ENCODE assay signal across 10 cellular contexts in the genomic region with DNA sequence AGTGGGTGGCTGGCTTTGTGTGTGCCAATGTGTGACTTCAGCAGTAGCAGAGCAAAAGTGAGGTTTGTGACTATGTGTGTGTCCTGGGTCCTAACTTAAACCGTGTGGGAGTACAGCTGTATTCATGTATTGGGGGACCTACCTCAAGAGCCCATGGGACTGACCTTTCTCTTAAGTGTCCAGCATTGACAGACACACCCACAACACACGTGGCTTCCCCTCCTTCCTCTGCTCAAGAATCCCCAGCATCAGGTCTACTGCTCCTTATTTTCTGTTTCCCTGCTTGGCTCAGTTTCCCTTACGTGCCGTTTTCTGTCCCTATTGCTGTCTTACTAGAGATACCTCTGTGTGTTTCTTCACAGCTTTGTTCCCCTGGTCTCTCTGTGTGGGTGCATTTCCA. TPM values are rescaled to one million over a fixed set of nuclear protein-coding genes. Genes with fewer than 3 reads are reported as not detected.
DNase-seq lines count a peak whose midpoint lies in the region; ATAC-seq and TF ChIP-seq lines count a peak whose summit lies in the region.
"Had no signal": no experiment of that assay in that cellular context is flagged by ENCODE, and none has a peak within 500 bp of the region (broad histone marks: within the 10 kb centered on the region; RNA-seq: fewer than 3 reads in every experiment).

No MANE protein-coding gene starts in this region.

- H4K8ac ChIP-seq in neuronal stem cell (ENCODE audit: low read depth, low read length): no peak overlapping the region

- H2AK5ac ChIP-seq in neuronal stem cell (ENCODE audit: low read depth, low read length): peak overlapping the region; percentile 31

- H4K20me1 ChIP-seq in OCI-LY3 (ENCODE audit: insufficient read depth, low read length): peaks cover 3% of the 10 kb centered on the region; the same call in 1 of the 2 replicates

- no peak overlapping the region for H2BK5ac ChIP-seq in neuronal stem cell (ENCODE audit: low read length)

- H3K9me3 ChIP-seq in OCI-LY3 (ENCODE audit: insufficient read depth, low read length) (no peaks in the 10 kb centered on the region), endodermal cell (ENCODE audit: control insufficient read depth, low read length) (no peaks in the 10 kb centered on the region), neuronal stem cell (replicated peaks in 1 of 2; ENCODE audit: control insufficient read depth in 2 of 2, insufficient read depth in 1 of 2, low read depth in 1 of 2, low read length in 2 of 2) (no peaks in the 10 kb centered on the region)

- DNase-seq in AG10803 (ENCODE audit: low read depth): peak; percentile 12
- no peak for DNase-seq in endodermal cell
- DNase-seq in neuronal stem cell (ENCODE audit: low spot score): no peak
- no peak for DNase-seq in COLO829 (ENCODE audit: low spot score)
- no peak for DNase-seq in activated T-cell treated with anti-CD3 and anti-CD28 coated beads, Interleukin-2, amount 50 U/mL, for 1 hour
- DNase-seq: KG1 had no signal

- H2BK12ac ChIP-seq in neuronal stem cell (ENCODE audit: low read length): peak overlapping the region; percentile 77

- H3K27me3 ChIP-seq in OCI-LY3 (ENCODE audit: low read depth, low read length): no peaks in the 10 kb centered on the region
- no peaks in the 10 kb centered on the region for H3K27me3 ChIP-seq in endodermal cell (ENCODE audit: control insufficient read depth, insufficient read depth, low read length, poor library complexity, severe bottlenecking)
- H3K27me3 ChIP-seq in neuronal stem cell (ENCODE audit: control insufficient read depth in 3 of 3, insufficient read depth in 3 of 3, low read depth in 1 of 3, low read length in 3 of 3): no peaks in the 10 kb centered on the region

- peaks cover 3% of the 10 kb centered on the region; the same call in 1 of the 2 replicates for H3K79me2 ChIP-seq in OCI-LY3 (ENCODE audit: low read length)

- H3K23ac ChIP-seq in neuronal stem cell (ENCODE audit: low read depth, low read length, poor library complexity): no peak overlapping the region

- H2BK15ac ChIP-seq in neuronal stem cell (ENCODE audit: low read length): no peak overlapping the region

- H3K9ac ChIP-seq in OCI-LY3 (ENCODE audit: low read length) (no peak overlapping the region), endodermal cell (ENCODE audit: extremely low read depth, low read length, poor library complexity, severe bottlenecking) (no peak overlapping the region), neuronal stem cell (ENCODE audit: low read depth, low read length, poor library complexity) (no peak overlapping the region)

- H4K91ac ChIP-seq in neuronal stem cell (ENCODE audit: low read depth, low read length, poor library complexity): peak overlapping the region; percentile 94

- no peaks in the 10 kb centered on the region for H3K9me3 Mint-ChIP-seq in endodermal cell

- peak overlapping the region; percentile 73 for H3K27ac Mint-ChIP-seq in endodermal cell

- peaks cover 46% of the 10 kb centered on the region for H3K4me1 Mint-ChIP-seq in endodermal cell

- H3K27ac ChIP-seq in OCI-LY3 (ENCODE audit: low read length): no peak overlapping the region
- H3K27ac ChIP-seq in endodermal cell (ENCODE audit: low read depth, low read length): no peak overlapping the region
- H3K27ac ChIP-seq in neuronal stem cell (replicated peaks; ENCODE audit: low read length): peak overlapping the region; percentile 29

- peaks cover 4% of the 10 kb centered on the region for H3K4me1 ChIP-seq in OCI-LY3 (ENCODE audit: low read length)
- peaks cover 23% of the 10 kb centered on the region for H3K4me1 ChIP-seq in endodermal cell (ENCODE audit: control insufficient read depth, insufficient read depth, low read length)
- peaks cover 34 to 35% of the 10 kb centered on the region in 2 donors for H3K4me1 ChIP-seq in neuronal stem cell (ENCODE audit: control insufficient read depth in 2 of 2, insufficient read depth in 1 of 2, low read depth in 1 of 2, low read length in 2 of 2)

- no peak for TF ChIP-seq CTCF in AG10803 (conservative IDR thresholded peaks at IDR 0.05; ENCODE audit: low read length)
- TF ChIP-seq CTCF in OCI-LY3 (IDR thresholded peaks at IDR 0.05; ENCODE audit: low read depth, low read length): no peak
- no peak for TF ChIP-seq CTCF in endodermal cell (conservative IDR thresholded peaks at IDR 0.05)

- no peak overlapping the region for H2BK120ac ChIP-seq in neuronal stem cell (ENCODE audit: low read depth, low read length)

- no peak for ATAC-seq in GM21737 (IDR thresholded peaks at IDR 0.05; ENCODE audit: unreplicated experiment)
- no peak for ATAC-seq in GM21528 (IDR thresholded peaks at IDR 0.05; ENCODE audit: low FRiP score, unreplicated experiment)

- H3K36me3 Mint-ChIP-seq in endodermal cell (ENCODE audit: low read depth): peaks cover 20% of the 10 kb centered on the region

- H3K18ac ChIP-seq in neuronal stem cell (ENCODE audit: low read length): no peak overlapping the region

- H3K4me3 ChIP-seq in AG10803 (ENCODE audit: low read length): peak overlapping the region; percentile 69
- H3K4me3 ChIP-seq in OCI-LY3 (ENCODE audit: low read length): peak overlapping the region; percentile 48
- H3K4me3 ChIP-seq in endodermal cell (ENCODE audit: low read length): peak overlapping the region; percentile 86
- peak overlapping the region; percentile 50 to 68 for H3K4me3 ChIP-seq in neuronal stem cell (ENCODE audit: low read length in 2 of 2)

- 70 to 74% methylated on average over 3 to 4 of the region's 4 CpGs for WGBS in endodermal cell (ENCODE audit: insufficient coverage in 1 of 2, insufficient read length in 1 of 2), 2 experiments
- WGBS in neuronal stem cell (ENCODE audit: extremely low coverage in 2 of 2, insufficient read length in 2 of 2, insufficient replicate concordance in 1 of 2), 2 donors: no CpG with 5 or more reads among the region's 4 CpGs

- H3K36me3 ChIP-seq in OCI-LY3 (replicated peaks; ENCODE audit: low read depth, low read length): peaks cover 19% of the 10 kb centered on the region
- H3K36me3 ChIP-seq in endodermal cell (ENCODE audit: control insufficient read depth, insufficient read depth, low read length): peaks cover 28% of the 10 kb centered on the region
- H3K36me3 ChIP-seq in neuronal stem cell (replicated peaks in 1 of 2; ENCODE audit: control insufficient read depth in 2 of 2, insufficient read depth in 2 of 2, low read length in 2 of 2): peaks cover 19 to 23% of the 10 kb centered on the region in 2 donors

- no peak overlapping the region for H3K4me3 Mint-ChIP-seq in endodermal cell

- H3K79me1 ChIP-seq in neuronal stem cell (ENCODE audit: low read depth, low read length): peaks cover 1% of the 10 kb centered on the region

- H3K4ac ChIP-seq in neuronal stem cell (ENCODE audit: low read length): no peak overlapping the region

- H3K4me2 ChIP-seq in OCI-LY3 (ENCODE audit: low read length): peak overlapping the region; percentile 62
- H3K4me2 ChIP-seq in neuronal stem cell (ENCODE audit: insufficient read depth, low read length, poor library complexity, severe bottlenecking): no peak overlapping the region

- peaks cover 3% of the 10 kb centered on the region for H3K27me3 Mint-ChIP-seq in endodermal cell (ENCODE audit: insufficient read depth)

- peak overlapping the region; percentile 39 for H3K14ac ChIP-seq in neuronal stem cell (ENCODE audit: low read length)

- H2AFZ ChIP-seq in OCI-LY3 (ENCODE audit: low read depth, low read length): no peak overlapping the region
- peak overlapping the region; percentile 36 for H2AFZ ChIP-seq in neuronal stem cell (ENCODE audit: low read length)

RNA-seq across cellular contexts. Expression of a gene that starts 0.6 kb away (rescaled TPM):
- total RNA-seq in endodermal cell: 10 to 100 TPM in 1 of 2 donors, 1 to 10 TPM in 1; 6.9 to 12.7 TPM
- polyA plus RNA-seq in endodermal cell (2013, experiment 1 of 2): 26.2 TPM
- 23.3 TPM for polyA plus RNA-seq in endodermal cell (2013, experiment 2 of 2)
- polyA plus RNA-seq in neuronal stem cell (2013, experiment 1 of 2): 11.9 TPM
- polyA plus RNA-seq in neuronal stem cell (2013, experiment 2 of 2): 11.4 TPM

RNA-seq across cellular contexts. Expression of a gene that starts 6.1 kb away (rescaled TPM):
- total RNA-seq in endodermal cell: 10 to 100 TPM; 44.3 to 49.3 TPM
- polyA plus RNA-seq in endodermal cell (2013, experiment 1 of 2): 59.2 TPM
- 44.1 TPM for polyA plus RNA-seq in endodermal cell (2013, experiment 2 of 2)
- polyA plus RNA-seq in neuronal stem cell (2013, experiment 1 of 2): 36.4 TPM
- 37.7 TPM for polyA plus RNA-seq in neuronal stem cell (2013, experiment 2 of 2)

RNA-seq across cellular contexts. Expression of a gene that starts 9.8 kb away (rescaled TPM):
- total RNA-seq in endodermal cell: not detected
- polyA plus RNA-seq in endodermal cell (2013, experiment 1 of 2): 0.53 TPM
- not detected for polyA plus RNA-seq in endodermal cell (2013, experiment 2 of 2)
- 0.49 TPM for polyA plus RNA-seq in neuronal stem cell (2013, experiment 1 of 2)
- polyA plus RNA-seq in neuronal stem cell (2013, experiment 2 of 2): 0.93 TPM
- total RNA-seq: glomerular endothelial cell had no signal

RNA-seq across cellular contexts. Expression of a gene that starts 15.0 kb away (rescaled TPM):
- total RNA-seq in endodermal cell: 10 to 100 TPM; 49.1 to 49.4 TPM
- polyA plus RNA-seq in endodermal cell (2013, experiment 1 of 2): 84.6 TPM
- polyA plus RNA-seq in endodermal cell (2013, experiment 2 of 2): 74.7 TPM
- 108 TPM for polyA plus RNA-seq in neuronal stem cell (2013, experiment 1 of 2)
- 104 TPM for polyA plus RNA-seq in neuronal stem cell (2013, experiment 2 of 2)

RNA-seq across cellular contexts. Expression of a gene that starts 23.7 kb away (rescaled TPM):
- under 1 TPM; 0.31 to 0.80 TPM for total RNA-seq in endodermal cell
- 0.14 TPM for polyA plus RNA-seq in endodermal cell (2013, experiment 1 of 2)
- 0.83 TPM for polyA plus RNA-seq in endodermal cell (2013, experiment 2 of 2)
- polyA plus RNA-seq in neuronal stem cell (2013, experiment 1 of 2): 19.3 TPM
- 19.1 TPM for polyA plus RNA-seq in neuronal stem cell (2013, experiment 2 of 2)
